In the genomic region with DNA sequence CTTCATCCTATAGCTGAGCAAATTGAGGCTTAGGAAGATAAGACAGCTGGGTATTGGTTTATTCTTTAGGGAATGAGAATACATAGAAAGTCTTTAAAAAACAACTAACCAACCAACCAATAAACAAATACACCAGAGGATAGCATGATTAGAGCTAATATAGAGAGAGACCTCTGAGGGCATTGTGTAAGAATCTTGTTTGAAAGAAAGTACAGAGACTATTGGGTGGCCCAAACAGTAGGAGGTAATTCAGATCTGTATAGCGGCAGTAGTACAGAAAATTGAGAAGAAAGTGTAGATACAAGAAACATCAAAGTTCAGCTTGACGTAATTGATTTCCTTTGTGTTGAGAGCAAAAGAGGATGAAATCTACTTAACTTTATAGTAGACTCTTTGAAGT, we compare ENCODE assay signal across 1 cellular context.
TF ChIP-seq lines count a peak whose summit lies in the region.

No MANE protein-coding gene starts in this region.

TF ChIP-seq in HepG2, 621 proteins besides CTCF, POLR2A, EP300 and RAD21 (continued from another document):
- TF ChIP-seq, protein P1, sequence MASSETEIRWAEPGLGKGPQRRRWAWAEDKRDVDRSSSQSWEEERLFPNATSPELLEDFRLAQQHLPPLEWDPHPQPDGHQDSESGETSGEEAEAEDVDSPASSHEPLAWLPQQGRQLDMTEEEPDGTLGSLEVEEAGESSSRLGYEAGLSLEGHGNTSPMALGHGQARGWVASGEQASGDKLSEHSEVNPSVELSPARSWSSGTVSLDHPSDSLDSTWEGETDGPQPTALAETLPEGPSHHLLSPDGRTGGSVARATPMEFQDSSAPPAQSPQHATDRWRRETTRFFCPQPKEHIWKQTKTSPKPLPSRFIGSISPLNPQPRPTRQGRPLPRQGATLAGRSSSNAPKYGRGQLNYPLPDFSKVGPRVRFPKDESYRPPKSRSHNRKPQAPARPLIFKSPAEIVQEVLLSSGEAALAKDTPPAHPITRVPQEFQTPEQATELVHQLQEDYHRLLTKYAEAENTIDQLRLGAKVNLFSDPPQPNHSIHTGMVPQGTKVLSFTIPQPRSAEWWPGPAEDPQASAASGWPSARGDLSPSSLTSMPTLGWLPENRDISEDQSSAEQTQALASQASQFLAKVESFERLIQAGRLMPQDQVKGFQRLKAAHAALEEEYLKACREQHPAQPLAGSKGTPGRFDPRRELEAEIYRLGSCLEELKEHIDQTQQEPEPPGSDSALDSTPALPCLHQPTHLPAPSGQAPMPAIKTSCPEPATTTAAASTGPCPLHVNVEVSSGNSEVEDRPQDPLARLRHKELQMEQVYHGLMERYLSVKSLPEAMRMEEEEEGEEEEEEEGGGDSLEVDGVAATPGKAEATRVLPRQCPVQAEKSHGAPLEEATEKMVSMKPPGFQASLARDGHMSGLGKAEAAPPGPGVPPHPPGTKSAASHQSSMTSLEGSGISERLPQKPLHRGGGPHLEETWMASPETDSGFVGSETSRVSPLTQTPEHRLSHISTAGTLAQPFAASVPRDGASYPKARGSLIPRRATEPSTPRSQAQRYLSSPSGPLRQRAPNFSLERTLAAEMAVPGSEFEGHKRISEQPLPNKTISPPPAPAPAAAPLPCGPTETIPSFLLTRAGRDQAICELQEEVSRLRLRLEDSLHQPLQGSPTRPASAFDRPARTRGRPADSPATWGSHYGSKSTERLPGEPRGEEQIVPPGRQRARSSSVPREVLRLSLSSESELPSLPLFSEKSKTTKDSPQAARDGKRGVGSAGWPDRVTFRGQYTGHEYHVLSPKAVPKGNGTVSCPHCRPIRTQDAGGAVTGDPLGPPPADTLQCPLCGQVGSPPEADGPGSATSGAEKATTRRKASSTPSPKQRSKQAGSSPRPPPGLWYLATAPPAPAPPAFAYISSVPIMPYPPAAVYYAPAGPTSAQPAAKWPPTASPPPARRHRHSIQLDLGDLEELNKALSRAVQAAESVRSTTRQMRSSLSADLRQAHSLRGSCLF (CRISPR knock-in tag; IDR thresholded peaks at IDR 0.05; ENCODE audit: borderline replicate concordance), result no peak
- TF ChIP-seq TRIM24 (CRISPR knock-in tag; IDR thresholded peaks at IDR 0.05) (no peak), SIN3B (IDR thresholded peaks at IDR 0.05; ENCODE audit: low read length) (no peak), MEIS1 (CRISPR knock-in tag; IDR thresholded peaks at IDR 0.05; ENCODE audit: borderline replicate concordance) (no peak), ARNT2 (CRISPR knock-in tag; IDR thresholded peaks at IDR 0.05; ENCODE audit: low read depth) (no peak), ZNF20 (CRISPR knock-in tag; IDR thresholded peaks at IDR 0.05) (no peak), HNRNPLL (IDR thresholded peaks at IDR 0.05; ENCODE audit: low read depth, low read length, poor library complexity, severe bottlenecking) (no peak)
- TF ChIP-seq, protein P2, sequence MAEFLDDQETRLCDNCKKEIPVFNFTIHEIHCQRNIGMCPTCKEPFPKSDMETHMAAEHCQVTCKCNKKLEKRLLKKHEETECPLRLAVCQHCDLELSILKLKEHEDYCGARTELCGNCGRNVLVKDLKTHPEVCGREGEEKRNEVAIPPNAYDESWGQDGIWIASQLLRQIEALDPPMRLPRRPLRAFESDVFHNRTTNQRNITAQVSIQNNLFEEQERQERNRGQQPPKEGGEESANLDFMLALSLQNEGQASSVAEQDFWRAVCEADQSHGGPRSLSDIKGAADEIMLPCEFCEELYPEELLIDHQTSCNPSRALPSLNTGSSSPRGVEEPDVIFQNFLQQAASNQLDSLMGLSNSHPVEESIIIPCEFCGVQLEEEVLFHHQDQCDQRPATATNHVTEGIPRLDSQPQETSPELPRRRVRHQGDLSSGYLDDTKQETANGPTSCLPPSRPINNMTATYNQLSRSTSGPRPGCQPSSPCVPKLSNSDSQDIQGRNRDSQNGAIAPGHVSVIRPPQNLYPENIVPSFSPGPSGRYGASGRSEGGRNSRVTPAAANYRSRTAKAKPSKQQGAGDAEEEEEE (CRISPR knock-in tag; IDR thresholded peaks at IDR 0.05; ENCODE audit: borderline replicate concordance), result no peak
TF ChIP-seq in HepG2: peak in this region for 0.
